1 cellular context compared by ENCODE assay signal in the genomic region with DNA sequence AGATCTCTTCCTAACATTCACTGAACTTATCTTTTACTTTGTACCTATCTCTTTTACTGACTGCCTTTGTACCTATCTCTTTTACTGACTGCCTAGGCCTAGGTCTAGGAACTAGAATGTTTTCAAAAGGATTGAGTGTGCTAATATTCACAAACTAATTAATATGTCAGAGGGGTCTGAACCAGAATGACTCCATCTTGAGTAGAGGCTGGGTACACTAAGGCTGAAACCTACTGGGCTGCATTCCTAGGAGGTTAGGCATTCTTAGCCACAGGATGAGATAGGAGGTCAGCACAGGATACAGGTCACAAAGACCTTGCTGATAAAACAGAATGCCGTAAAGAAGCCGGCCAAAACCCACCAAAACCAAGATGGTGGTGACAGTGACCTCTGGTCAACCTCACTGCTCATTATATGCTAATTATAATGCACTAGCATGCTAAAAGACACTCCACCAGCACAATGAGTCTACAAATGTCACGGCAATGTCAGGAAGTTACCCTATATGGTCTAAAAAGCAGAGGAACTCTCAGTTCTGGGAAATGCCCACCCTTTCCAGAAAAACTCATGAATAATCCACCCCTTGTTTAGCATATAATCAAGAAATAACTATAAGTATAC.
TF ChIP-seq lines count a peak whose summit lies in the region.

No MANE protein-coding gene starts in this region.

TF ChIP-seq in WTC11, 78 proteins besides CTCF, POLR2A, EP300 and RAD21 (continued from another document):
- no peak for TF ChIP-seq JUN (CRISPR knock-in tag; IDR thresholded peaks at IDR 0.05)
- no peak for TF ChIP-seq ATF1 (CRISPR knock-in tag; IDR thresholded peaks at IDR 0.05)
- TF ChIP-seq HMGXB4 (CRISPR knock-in tag; IDR thresholded peaks at IDR 0.05): no peak
- TF ChIP-seq, protein P1, sequence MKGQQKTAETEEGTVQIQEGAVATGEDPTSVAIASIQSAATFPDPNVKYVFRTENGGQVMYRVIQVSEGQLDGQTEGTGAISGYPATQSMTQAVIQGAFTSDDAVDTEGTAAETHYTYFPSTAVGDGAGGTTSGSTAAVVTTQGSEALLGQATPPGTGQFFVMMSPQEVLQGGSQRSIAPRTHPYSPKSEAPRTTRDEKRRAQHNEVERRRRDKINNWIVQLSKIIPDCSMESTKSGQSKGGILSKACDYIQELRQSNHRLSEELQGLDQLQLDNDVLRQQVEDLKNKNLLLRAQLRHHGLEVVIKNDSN (CRISPR knock-in tag; IDR thresholded peaks at IDR 0.05): no peak
- no peak for TF ChIP-seq NFATC4 (CRISPR knock-in tag; IDR thresholded peaks at IDR 0.05)
- no peak for TF ChIP-seq IRF1 (CRISPR knock-in tag; IDR thresholded peaks at IDR 0.05)
- TF ChIP-seq, protein P2, sequence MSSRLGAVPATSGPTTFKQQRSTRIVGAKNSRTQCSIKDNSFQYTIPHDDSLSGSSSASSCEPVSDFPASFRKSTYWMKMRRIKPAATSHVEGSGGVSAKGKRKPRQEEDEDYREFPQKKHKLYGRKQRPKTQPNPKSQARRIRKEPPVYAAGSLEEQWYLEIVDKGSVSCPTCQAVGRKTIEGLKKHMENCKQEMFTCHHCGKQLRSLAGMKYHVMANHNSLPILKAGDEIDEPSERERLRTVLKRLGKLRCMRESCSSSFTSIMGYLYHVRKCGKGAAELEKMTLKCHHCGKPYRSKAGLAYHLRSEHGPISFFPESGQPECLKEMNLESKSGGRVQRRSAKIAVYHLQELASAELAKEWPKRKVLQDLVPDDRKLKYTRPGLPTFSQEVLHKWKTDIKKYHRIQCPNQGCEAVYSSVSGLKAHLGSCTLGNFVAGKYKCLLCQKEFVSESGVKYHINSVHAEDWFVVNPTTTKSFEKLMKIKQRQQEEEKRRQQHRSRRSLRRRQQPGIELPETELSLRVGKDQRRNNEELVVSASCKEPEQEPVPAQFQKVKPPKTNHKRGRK (CRISPR knock-in tag; IDR thresholded peaks at IDR 0.05; ENCODE audit: borderline replicate concordance): no peak
